In genomic region chr1:65255088-65256050, GRCh38 we compare ENCODE assay signal across 8 cellular contexts. TPM values are rescaled to one million over a fixed set of nuclear protein-coding genes. Genes with fewer than 3 reads are reported as not detected.
A peak's percentile ranks its signal among the peaks of the same experiment; 100 is the strongest.
DNase-seq lines count a peak whose midpoint lies in the region; ATAC-seq and TF ChIP-seq lines count a peak whose summit lies in the region.

No MANE protein-coding gene starts in this region.

- H3K4me3 ChIP-seq in AG10803 (ENCODE audit: low read length) (peak overlapping the region; percentile 68), GM23338 (peak overlapping the region; percentile 73), SK-N-MC (peak overlapping the region; percentile 94), epithelial cell of proximal tubule (ENCODE audit: low read depth, low read length) (peak overlapping the region; percentile 79), mucosa of stomach (ENCODE audit: low read length) (peak overlapping the region; percentile 74)

- peaks cover 26% of the 10 kb centered on the region for H3K4me1 Mint-ChIP-seq in GM23338

- H3K79me2 ChIP-seq in GM23338 (replicated peaks; ENCODE audit: insufficient read depth): no peaks in the 10 kb centered on the region

- peaks cover 14% of the 10 kb centered on the region for H3K4me1 ChIP-seq in GM23338 (ENCODE audit: insufficient read depth)
- H3K4me1 ChIP-seq in mucosa of stomach (ENCODE audit: control insufficient read depth, insufficient read depth, low read length): peaks cover 8% of the 10 kb centered on the region

- H2AFZ ChIP-seq in GM23338: peak overlapping the region; percentile 76

- H3K36me3 ChIP-seq in GM23338 (ENCODE audit: insufficient read depth) (no peaks in the 10 kb centered on the region), SK-N-MC (ENCODE audit: insufficient read depth, low read length) (no peaks in the 10 kb centered on the region), mucosa of stomach (ENCODE audit: control insufficient read depth, insufficient read depth, low read length) (no peaks in the 10 kb centered on the region)

- H3K9ac ChIP-seq in SK-N-MC (ENCODE audit: insufficient read length) (peak overlapping the region; percentile 61), mucosa of stomach (ENCODE audit: low read length) (peak overlapping the region; percentile 43)

- no peak overlapping the region for H3K27ac Mint-ChIP-seq in GM23338

- H3K9me3 ChIP-seq in SK-N-MC (ENCODE audit: low read depth, low read length): no peaks in the 10 kb centered on the region
- no peaks in the 10 kb centered on the region for H3K9me3 ChIP-seq in mucosa of stomach (ENCODE audit: control insufficient read depth, low read length)

- no peaks in the 10 kb centered on the region; the same call in 1 of the 2 replicates for H4K20me1 ChIP-seq in GM23338 (replicated peaks; ENCODE audit: insufficient read depth)

- no peaks in the 10 kb centered on the region; the same call in 2 of the 3 replicates for H3K36me3 Mint-ChIP-seq in GM23338 (ENCODE audit: low read depth)

- H3K27me3 ChIP-seq in GM23338 (ENCODE audit: insufficient read depth): peaks cover 35% of the 10 kb centered on the region
- peaks cover 13% of the 10 kb centered on the region for H3K27me3 ChIP-seq in mucosa of stomach (ENCODE audit: control insufficient read depth, insufficient read depth, low read length)

- peak; percentile 27 for DNase-seq in AG10803 (ENCODE audit: low read depth)
- peak; percentile 49 for DNase-seq in GM23338 (ENCODE audit: low spot score)
- DNase-seq in SK-N-MC (ENCODE audit: low read depth, low spot score): no peak
- DNase-seq in epithelial cell of proximal tubule (ENCODE audit: low read depth): no peak
- DNase-seq in stimulated activated CD4-positive, alpha-beta T cell treated with anti-CD3 and anti-CD28 coated beads, Interleukin-4, amount 100 ng/mL, for 24 hours: no peak
- DNase-seq in activated CD4-positive, CD25-positive, alpha-beta regulatory T cell treated with anti-CD3 and anti-CD28 coated beads, Interleukin-2, amount 50 U/mL, for 72 hours: no peak

- peak overlapping the region; percentile 96 for H3K4me2 ChIP-seq in GM23338

- peaks cover 18% of the 10 kb centered on the region for H3K27me3 Mint-ChIP-seq in GM23338 (ENCODE audit: insufficient read depth, low read depth, poor library complexity)

- peak overlapping the region; percentile 82 for H3K4me3 Mint-ChIP-seq in GM23338

- H3K9me3 Mint-ChIP-seq in GM23338: no peaks in the 10 kb centered on the region

- H3K27ac ChIP-seq in GM23338 (ENCODE audit: low read depth) (no peak overlapping the region), SK-N-MC (no peak overlapping the region)

- TF ChIP-seq CTCF in AG10803 (conservative IDR thresholded peaks at IDR 0.05; ENCODE audit: low read length): no peak
- no peak for TF ChIP-seq CTCF in GM23338 (conservative IDR thresholded peaks at IDR 0.05; ENCODE audit: low read depth in 2 of 2)
- no peak for TF ChIP-seq CTCF in epithelial cell of proximal tubule (conservative IDR thresholded peaks at IDR 0.05; ENCODE audit: low read depth, low read length)

- ATAC-seq in GM23338 (peak; percentile 50), GM19397 (IDR thresholded peaks at IDR 0.05; ENCODE audit: unreplicated experiment) (no peak)

- H3K9me2 ChIP-seq in GM23338 (ENCODE audit: insufficient read depth): no peaks in the 10 kb centered on the region

- peaks cover 5% of the 10 kb centered on the region; the same call in 1 of the 2 replicates for H3F3A ChIP-seq in GM23338 (replicated peaks; ENCODE audit: low read depth)

TF ChIP-seq in GM23338, 12 proteins besides CTCF, POLR2A, EP300 and RAD21 (continues in another document):
- TF ChIP-seq STAT1 (IDR thresholded peaks at IDR 0.05; ENCODE audit: unreplicated experiment) (no peak), EZH2phosphoT487 (IDR thresholded peaks at IDR 0.05; ENCODE audit: unreplicated experiment) (no peak), JUNB (IDR thresholded peaks at IDR 0.05; ENCODE audit: unreplicated experiment) (no peak), NANOG (IDR thresholded peaks at IDR 0.05; ENCODE audit: borderline replicate concordance) (no peak), EZH2 (IDR thresholded peaks at IDR 0.05; ENCODE audit: low read depth, unreplicated experiment) (no peak), POLR2AphosphoS5 (IDR thresholded peaks at IDR 0.05; ENCODE audit: low read depth) (no peak), ZNF114 (CRISPR knock-in tag; IDR thresholded peaks at IDR 0.05) (no peak), ZNF331 (CRISPR knock-in tag; IDR thresholded peaks at IDR 0.05; ENCODE audit: low read depth) (no peak), REST (IDR thresholded peaks at IDR 0.05; ENCODE audit: unreplicated experiment) (no peak), ETS1 (IDR thresholded peaks at IDR 0.05) (no peak)

RNA-seq across cellular contexts. Expression of gene DNAJC6, which starts 54.0 kb away (rescaled TPM):
- 4.6 and 7.4 TPM in 2 replicates for total RNA-seq in GM23338 (2014; rRNA removed; shearing (Covaris generic))
- 1.6 and 2.4 TPM in 2 replicates for polyA plus RNA-seq in GM23338 (2016; fragmentation: Nextera tagmentation; extraction: Ambion mirVana)
- 6.9 and 14.3 TPM in 2 replicates for total RNA-seq in epithelial cell of proximal tubule

Comparison
In these comparisons a context has a peak if more than half of its experiments do, and no peak if none do; other contexts are left out.
1. DNase-seq: peak in AG10803 (single experiment) and GM23338 (single experiment); none in SK-N-MC (single experiment), epithelial cell of proximal tubule (single experiment), stimulated activated CD4-positive, alpha-beta T cell treated with anti-CD3 and anti-CD28 coated beads, Interleukin-4, amount 100 ng/mL, for 24 hours (single experiment) and activated CD4-positive, CD25-positive, alpha-beta regulatory T cell treated with anti-CD3 and anti-CD28 coated beads, Interleukin-2, amount 50 U/mL, for 72 hours (single experiment).
2. Peak in every context shown above with its lines, with median percentiles within 50 percentile points of each other: H3K4me3 ChIP-seq.